Comparison of ENCODE assay signal across 1 cellular context in genomic region chr17:74274060-74274702, GRCh38.
TF ChIP-seq lines count a peak whose summit lies in the region.

TSS of gene DNAI2 (plus strand) at chr17:74274234. CDS start at chr17:74281818, 7,584 bp downstream.

TF ChIP-seq in H1, 55 proteins besides CTCF, POLR2A, EP300 and RAD21:
- TF ChIP-seq KDM4A (IDR thresholded peaks at IDR 0.05; ENCODE audit: low read depth, low read length, severe bottlenecking) = peak; percentile 32
- peak; percentile 26; the same call in 1 of the 2 replicates for TF ChIP-seq CREB1 (IDR thresholded peaks at IDR 0.05)
- TF ChIP-seq E2F6 (IDR thresholded peaks at IDR 0.05) = peak; percentile 82
- TF ChIP-seq BACH1 (IDR thresholded peaks at IDR 0.05; ENCODE audit: low read length) = 0 out of 2 replicates have a peak, but pooled peaks have one; percentile 55
- no peak for TF ChIP-seq EGR1 (IDR thresholded peaks at IDR 0.05; ENCODE audit: borderline replicate concordance, low read depth, low read length)
- peak; percentile 89 for TF ChIP-seq MAX (IDR thresholded peaks at IDR 0.05)
- no peak for TF ChIP-seq ZNF274 (IDR thresholded peaks at IDR 0.05; ENCODE audit: borderline replicate concordance, extremely low read depth, low read length)
- peak in 1 of 2 experiments; percentile 55; a peak in 1 of 4 replicates for TF ChIP-seq SIN3A (conservative IDR thresholded peaks at IDR 0.05 in 1 of 2, IDR thresholded peaks at IDR 0.05 in 1 of 2; ENCODE audit: low read depth in 1 of 2, low read length in 2 of 2)
- TF ChIP-seq NRF1 (IDR thresholded peaks at IDR 0.05; ENCODE audit: low read depth, low read length) = no peak
- peak; percentile 72 for TF ChIP-seq USF2 (IDR thresholded peaks at IDR 0.05; ENCODE audit: low read length)
- TF ChIP-seq HDAC2 (IDR thresholded peaks at IDR 0.05; ENCODE audit: borderline replicate concordance in 1 of 2, low read depth in 2 of 2, low read length in 2 of 2) = 0 out of 4 replicates have a peak, but pooled peaks of 1 of the 2 experiments have one; percentile 52
